8 cellular contexts compared by ENCODE assay signal in the genomic region with DNA sequence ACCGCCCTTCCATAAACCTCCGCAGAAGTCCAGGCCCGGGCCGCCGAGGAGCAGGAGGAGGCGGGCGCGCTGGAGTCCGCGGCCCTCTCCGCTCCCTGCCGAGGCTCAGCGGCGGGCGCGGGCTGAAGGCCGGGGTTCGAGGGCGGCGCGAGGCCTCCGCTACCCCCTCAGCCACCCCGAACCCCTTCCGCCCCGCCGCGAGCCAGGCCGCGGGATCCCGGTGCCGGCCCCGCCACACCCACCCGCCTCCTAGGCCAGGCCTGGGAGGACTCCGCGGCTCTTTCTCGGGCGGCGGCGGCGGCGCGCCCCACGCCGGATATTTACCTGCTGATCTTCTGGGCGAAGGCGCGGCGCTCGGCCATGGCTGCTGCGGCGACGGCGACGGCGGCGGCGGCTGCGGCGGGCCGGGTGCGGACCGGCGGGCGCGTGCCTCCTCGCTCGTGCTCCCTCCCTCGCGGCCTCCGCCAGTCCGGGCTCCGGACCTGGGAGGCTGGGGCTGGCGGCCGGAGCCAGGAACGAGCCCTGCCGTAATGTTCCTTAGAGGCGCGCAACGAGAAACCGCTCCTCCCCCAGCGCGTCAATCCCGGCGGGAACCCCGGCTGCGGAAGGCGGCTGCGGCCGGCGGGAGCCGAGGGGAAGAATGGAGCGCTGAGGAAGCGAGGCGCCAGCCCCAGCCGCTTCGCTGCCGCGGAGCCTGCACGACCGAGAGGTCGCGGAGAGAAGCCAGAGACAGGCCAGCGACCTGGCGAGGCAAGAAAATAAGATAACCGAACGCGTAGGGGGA. TPM values are rescaled to one million over a fixed set of nuclear protein-coding genes. Genes with fewer than 3 reads are reported as not detected.
DNase-seq lines count a peak whose midpoint lies in the region; ATAC-seq and TF ChIP-seq lines count a peak whose summit lies in the region.

A gene with protein sequence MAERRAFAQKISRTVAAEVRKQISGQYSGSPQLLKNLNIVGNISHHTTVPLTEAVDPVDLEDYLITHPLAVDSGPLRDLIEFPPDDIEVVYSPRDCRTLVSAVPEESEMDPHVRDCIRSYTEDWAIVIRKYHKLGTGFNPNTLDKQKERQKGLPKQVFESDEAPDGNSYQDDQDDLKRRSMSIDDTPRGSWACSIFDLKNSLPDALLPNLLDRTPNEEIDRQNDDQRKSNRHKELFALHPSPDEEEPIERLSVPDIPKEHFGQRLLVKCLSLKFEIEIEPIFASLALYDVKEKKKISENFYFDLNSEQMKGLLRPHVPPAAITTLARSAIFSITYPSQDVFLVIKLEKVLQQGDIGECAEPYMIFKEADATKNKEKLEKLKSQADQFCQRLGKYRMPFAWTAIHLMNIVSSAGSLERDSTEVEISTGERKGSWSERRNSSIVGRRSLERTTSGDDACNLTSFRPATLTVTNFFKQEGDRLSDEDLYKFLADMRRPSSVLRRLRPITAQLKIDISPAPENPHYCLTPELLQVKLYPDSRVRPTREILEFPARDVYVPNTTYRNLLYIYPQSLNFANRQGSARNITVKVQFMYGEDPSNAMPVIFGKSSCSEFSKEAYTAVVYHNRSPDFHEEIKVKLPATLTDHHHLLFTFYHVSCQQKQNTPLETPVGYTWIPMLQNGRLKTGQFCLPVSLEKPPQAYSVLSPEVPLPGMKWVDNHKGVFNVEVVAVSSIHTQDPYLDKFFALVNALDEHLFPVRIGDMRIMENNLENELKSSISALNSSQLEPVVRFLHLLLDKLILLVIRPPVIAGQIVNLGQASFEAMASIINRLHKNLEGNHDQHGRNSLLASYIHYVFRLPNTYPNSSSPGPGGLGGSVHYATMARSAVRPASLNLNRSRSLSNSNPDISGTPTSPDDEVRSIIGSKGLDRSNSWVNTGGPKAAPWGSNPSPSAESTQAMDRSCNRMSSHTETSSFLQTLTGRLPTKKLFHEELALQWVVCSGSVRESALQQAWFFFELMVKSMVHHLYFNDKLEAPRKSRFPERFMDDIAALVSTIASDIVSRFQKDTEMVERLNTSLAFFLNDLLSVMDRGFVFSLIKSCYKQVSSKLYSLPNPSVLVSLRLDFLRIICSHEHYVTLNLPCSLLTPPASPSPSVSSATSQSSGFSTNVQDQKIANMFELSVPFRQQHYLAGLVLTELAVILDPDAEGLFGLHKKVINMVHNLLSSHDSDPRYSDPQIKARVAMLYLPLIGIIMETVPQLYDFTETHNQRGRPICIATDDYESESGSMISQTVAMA (N-terminal part only) (minus strand): TSS at position 484 of the 784 bp plus-strand sequence. CDS start 122 bp downstream, at position 362.

- H3K9me3 ChIP-seq in RWPE2 (ENCODE audit: severe bottlenecking), result no peaks in the 10 kb centered on the region

- H3K4me1 ChIP-seq in RWPE2 (ENCODE audit: insufficient read depth, poor library complexity, severe bottlenecking) (peaks cover 28% of the 10 kb centered on the region), foreskin keratinocyte (peaks cover 34% of the 10 kb centered on the region)

- H3K4me3 Mint-ChIP-seq in IgD-negative memory B cell, result peak within 1 kb of the TSS; percentile 97 to 98 (median 98)
- H3K4me3 Mint-ChIP-seq in nephron, result peak within 1 kb of the TSS; percentile 94 to 100 (median 98)

- H3K27ac ChIP-seq in RWPE2 (ENCODE audit: poor library complexity, severe bottlenecking), result peak within 1 kb of the TSS; percentile 78
- H3K27ac ChIP-seq in foreskin keratinocyte, result peak within 1 kb of the TSS; percentile 43
- H3K27ac ChIP-seq in temporal lobe (ENCODE audit: low read depth, low read length), result peak within 1 kb of the TSS; percentile 38

- peak within 1 kb of the TSS; percentile 91 for H3K4me3 ChIP-seq in RWPE2 (ENCODE audit: severe bottlenecking)

- H3K36me3 Mint-ChIP-seq in IgD-negative memory B cell (no peaks in the 10 kb centered on the region), nephron (ENCODE audit: low read depth) (peaks cover 16% of the 10 kb centered on the region)

- ATAC-seq in GM21717 (IDR thresholded peaks at IDR 0.05; ENCODE audit: unreplicated experiment) (peak; percentile 78), RWPE2 (ENCODE audit: low read depth) (peak; percentile 65), foreskin keratinocyte (peak; percentile 74)

- H3K9me3 Mint-ChIP-seq in IgD-negative memory B cell, result no peaks in the 10 kb centered on the region
- H3K9me3 Mint-ChIP-seq in nephron, result peaks cover 2% of the 10 kb centered on the region

- peak; percentile 83 for DNase-seq in EL
- DNase-seq in RWPE2 (ENCODE audit: low spot score), result peak; percentile 70
- DNase-seq in activated gamma-delta T cell treated with anti-CD3 and anti-CD28 coated beads, Interleukin-2, amount 50 U/mL, for 16 hours (ENCODE audit: low read depth), result peak; percentile 20
- DNase-seq in foreskin keratinocyte, result peak in 1 of 2 donors; percentile 69

- peak within 1 kb of the TSS; percentile 84 to 97 (median 95) for H3K27ac Mint-ChIP-seq in IgD-negative memory B cell
- H3K27ac Mint-ChIP-seq in nephron, result peak within 1 kb of the TSS; percentile 98 to 99 (median 99)

- H3K27me3 Mint-ChIP-seq in IgD-negative memory B cell (peaks cover 2% of the 10 kb centered on the region), nephron (ENCODE audit: low read depth) (no peaks in the 10 kb centered on the region)

- H3K36me3 ChIP-seq in RWPE2 (ENCODE audit: low read depth), result no peaks in the 10 kb centered on the region

- H3K4me1 Mint-ChIP-seq in IgD-negative memory B cell (peaks cover 6 to 27% (median 21%) of the 10 kb centered on the region in 3 donors), nephron (peaks cover 44% of the 10 kb centered on the region)

- TF ChIP-seq CTCF in RWPE2 (IDR thresholded peaks at IDR 0.05; ENCODE audit: poor library complexity, severe bottlenecking) (peak; percentile 13), foreskin keratinocyte (conservative IDR thresholded peaks at IDR 0.05) (peak; percentile 7), nephron (IDR thresholded peaks at IDR 0.05; ENCODE audit: unreplicated experiment in 3 of 3) (no peak)

- H3K27me3 ChIP-seq in RWPE2 (ENCODE audit: insufficient read depth, poor library complexity, severe bottlenecking) (no peaks in the 10 kb centered on the region), foreskin keratinocyte (no peaks in the 10 kb centered on the region)

RNA-seq across cellular contexts. Expression of the gene that starts here (rescaled TPM):
- polyA plus RNA-seq in IgD-negative memory B cell (4.9 TPM), foreskin keratinocyte (11.3 and 13.8 TPM in 2 replicates)
- total RNA-seq in foreskin keratinocyte (51.6 and 57.5 TPM in 2 replicates), temporal lobe (189 TPM)

Comparison
In these comparisons a context has a peak if more than half of its experiments do, and no peak if none do; other contexts are left out.
1. CTCF ChIP-seq: peak in RWPE2 (single experiment) and foreskin keratinocyte (single experiment); none in nephron (0 of 3).
2. Peak in every context shown above with its lines, with median percentiles within 50 percentile points of each other: ATAC-seq and H3K27ac ChIP-seq.